In the genomic region with DNA sequence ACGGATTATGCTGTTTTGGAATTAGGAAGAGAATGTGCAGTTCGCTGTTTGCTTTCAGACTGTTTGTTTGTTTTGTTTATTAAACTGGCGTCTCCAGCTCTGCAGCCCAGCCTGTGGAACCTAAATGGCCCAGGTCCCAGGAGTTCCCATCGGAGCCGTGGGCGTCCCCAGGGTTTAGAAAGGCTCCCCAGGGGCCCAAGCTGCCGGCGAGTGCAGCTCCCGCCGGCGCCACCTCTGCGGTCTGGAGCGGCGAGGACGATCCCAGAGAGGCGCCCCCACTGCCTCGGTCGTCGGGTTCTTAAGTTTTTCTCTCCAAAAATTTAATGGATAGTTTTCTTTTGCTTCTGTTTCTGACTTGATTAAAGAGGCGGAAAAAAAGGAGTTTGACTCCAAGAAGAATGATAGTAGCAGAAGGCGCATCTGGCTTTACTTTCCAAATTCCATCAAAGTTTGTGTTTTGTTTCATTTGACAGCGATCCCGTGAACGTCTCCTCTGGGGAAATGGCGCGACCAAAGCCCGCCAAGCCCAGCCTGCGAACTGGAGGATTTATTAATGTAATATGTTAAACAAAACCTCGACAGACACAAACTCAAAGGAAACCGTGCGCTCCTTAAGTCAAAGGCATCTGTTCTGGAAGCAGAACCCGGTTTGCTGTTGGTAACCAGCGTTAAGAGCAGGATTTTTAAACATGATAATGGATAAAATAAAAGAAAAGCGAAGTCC, we compare ENCODE assay signal across 8 cellular contexts. TPM values are rescaled to one million over a fixed set of nuclear protein-coding genes. Genes with fewer than 3 reads are reported as not detected.
DNase-seq lines count a peak whose midpoint lies in the region; ATAC-seq and TF ChIP-seq lines count a peak whose summit lies in the region.

No MANE protein-coding gene starts in this region.

- no peaks in the 10 kb centered on the region for H3K36me3 ChIP-seq in colonic mucosa
- no peaks in the 10 kb centered on the region for H3K36me3 ChIP-seq in right lobe of liver
- no peaks in the 10 kb centered on the region for H3K36me3 ChIP-seq in thoracic aorta

- TF ChIP-seq POLR2A in right lobe of liver (IDR thresholded peaks at IDR 0.05): no peak

- peaks cover 4% of the 10 kb centered on the region for H3K4me1 ChIP-seq in colonic mucosa
- peaks cover 0 to 7% (median 0%) of the 10 kb centered on the region in 4 donors for H3K4me1 ChIP-seq in right lobe of liver
- H3K4me1 ChIP-seq in thoracic aorta (ENCODE audit: control insufficient read depth in 1 of 2, low read depth in 2 of 2): peaks cover 0 to 32% of the 10 kb centered on the region in 2 donors

- 3% methylated on average over 34 of the region's 34 CpGs for WGBS in right lobe of liver (ENCODE audit: insufficient coverage, low coverage, low lambda C conversion rate, missing lambda C conversion rate)

- no peak for TF ChIP-seq CTCF in AG04450 (IDR thresholded peaks at IDR 0.05; ENCODE audit: low read depth, low read length)
- TF ChIP-seq CTCF in colonic mucosa (IDR thresholded peaks at IDR 0.05): no peak
- TF ChIP-seq CTCF in right lobe of liver (IDR thresholded peaks at IDR 0.05): no peak
- TF ChIP-seq CTCF in thoracic aorta (IDR thresholded peaks at IDR 0.05): no peak

- intact Hi-C loops in colonic mucosa (cut with DNase I): loop anchor here (10.0 kb wide), 2 partner anchors 179 to 511 kb away; no protein-coding TSS in a partner anchor
- intact Hi-C loops in right lobe of liver (cut with DNase I): no loop called here

- no peaks in the 10 kb centered on the region for H3K27me3 ChIP-seq in AG04450 (ENCODE audit: control insufficient read depth, insufficient read depth, low read length)
- H3K27me3 ChIP-seq in colonic mucosa: no peaks in the 10 kb centered on the region
- H3K27me3 ChIP-seq in right lobe of liver: no peaks in the 10 kb centered on the region
- no peaks in the 10 kb centered on the region for H3K27me3 ChIP-seq in thoracic aorta (replicated peaks; ENCODE audit: insufficient read depth)

- DNase-seq in AG04450 (ENCODE audit: low read depth, low spot score): no peak
- DNase-seq in NOMO-1 treated with dmso at 0.1 percent for 144 hours (lab: John Stamatoyannopoulos, UW; ENCODE audit: unreplicated experiment): peak; percentile 49
- peak; percentile 46 for DNase-seq in colonic mucosa
- peak; percentile 51 to 61 (median 59) for DNase-seq in right lobe of liver
- DNase-seq in thoracic aorta (ENCODE audit: low spot score): no peak

- POLR2A ChIA-PET in AG04450 (lab: Yijun Ruan, JAX): interaction anchor here (0.7 kb wide), 1 partner anchor 990 kb away, joined by 3 read pairs; no protein-coding TSS in a partner anchor

- H3K9me3 ChIP-seq in AG04450 (ENCODE audit: control insufficient read depth, insufficient read depth, low read length): peaks cover 2% of the 10 kb centered on the region; the same call in 1 of the 2 replicates
- no peaks in the 10 kb centered on the region for H3K9me3 ChIP-seq in colonic mucosa
- H3K9me3 ChIP-seq in right lobe of liver: no peaks in the 10 kb centered on the region
- H3K9me3 ChIP-seq in thoracic aorta: no peaks in the 10 kb centered on the region

- CTCF ChIA-PET in AG04450 (lab: Charles Lee): interaction anchor here (1.2 to 1.5 kb wide), 2 partner anchors 14 to 20 kb away, joined by 3 to 4 read pairs; no protein-coding TSS in a partner anchor

- peak; percentile 1 for ATAC-seq in GM19438 (IDR thresholded peaks at IDR 0.05; ENCODE audit: low read depth, unreplicated experiment)
- ATAC-seq in right lobe of liver: peak in 3 of 4 donors; percentile 7 to 36 (median 35)
- peak; percentile 15 for ATAC-seq in thoracic aorta (ENCODE audit: insufficient number of reproducible peaks, low FRiP score, low read depth)
- ATAC-seq in GM19324 (IDR thresholded peaks at IDR 0.05; ENCODE audit: low FRiP score, unreplicated experiment): no peak
- no peak for ATAC-seq in HG03457 (IDR thresholded peaks at IDR 0.05; ENCODE audit: unreplicated experiment)

- peak overlapping the region; percentile 71 for H3K27ac ChIP-seq in AG04450 (ENCODE audit: low read depth, low read length)
- peak overlapping the region; percentile 96 for H3K27ac ChIP-seq in colonic mucosa
- H3K27ac ChIP-seq in right lobe of liver: peak overlapping the region; percentile 16 to 89 (median 86)
- H3K27ac ChIP-seq in thoracic aorta: peak overlapping the region; percentile 95 to 97

- H3K4me3 ChIP-seq in AG04450 (ENCODE audit: low read depth, low read length): peak overlapping the region; percentile 86
- peak overlapping the region; percentile 72 for H3K4me3 ChIP-seq in colonic mucosa
- H3K4me3 ChIP-seq in right lobe of liver: peak overlapping the region; percentile 79 to 84 (median 82)
- peak overlapping the region; percentile 75 for H3K4me3 ChIP-seq in thoracic aorta

- H3K9ac ChIP-seq in colonic mucosa (ENCODE audit: low read depth in 2 of 2, low read length in 2 of 2): peak overlapping the region; percentile 44 to 77

RNA-seq across cellular contexts. Expression of a gene that starts 0.7 kb away (rescaled TPM):
- 9.6 TPM in 2 replicates for polyA plus RNA-seq in AG04450 (2011; rRNA removed)
- 10.3 and 11.7 TPM in 2 replicates for polyA minus RNA-seq in AG04450 (2011; rRNA and poly(A)+ RNA removed)
- total RNA-seq in colonic mucosa: 1 to 10 TPM; 8.1 to 9.8 TPM
- 1 to 10 TPM; 1.3 to 2.6 (median 1.6) TPM for total RNA-seq in right lobe of liver
- 10 to 100 TPM; 33.6 to 57.9 TPM for total RNA-seq in thoracic aorta

Comparison
In these comparisons a context has a peak if more than half of its experiments do, and no peak if none do; other contexts are left out.
1. DNase-seq: peak in NOMO-1 treated with dmso at 0.1 percent for 144 hours (single experiment), colonic mucosa (single experiment) and right lobe of liver (3 of 3); none in AG04450 (single experiment) and thoracic aorta (single experiment).
2. ATAC-seq: peak in GM19438 (single experiment), right lobe of liver (3 of 4) and thoracic aorta (single experiment); none in GM19324 (single experiment) and HG03457 (single experiment).
3. Peak in every context shown above with its lines, with median percentiles within 50 percentile points of each other: H3K27ac ChIP-seq and H3K4me3 ChIP-seq.